ENCODE assay signal across 8 cellular contexts in genomic region chr2:112481528-112482228, GRCh38. TPM values are rescaled to one million over a fixed set of nuclear protein-coding genes. Genes with fewer than 3 reads are reported as not detected.
DNase-seq lines count a peak whose midpoint lies in the region; ATAC-seq and TF ChIP-seq lines count a peak whose summit lies in the region.

Gene TTL, plus strand, starts transcription at chr2:112482156. Its CDS starts 189 bp downstream, at chr2:112482345.

- peak within 1 kb of the TSS; percentile 96 for H3K4me3 ChIP-seq in OCI-LY3 (ENCODE audit: low read length)
- H3K4me3 ChIP-seq in epithelial cell of proximal tubule (ENCODE audit: low read depth, low read length) = peak within 1 kb of the TSS; percentile 90
- H3K4me3 ChIP-seq in mucosa of rectum (ENCODE audit: low read length in 2 of 2) = peak within 1 kb of the TSS; percentile 84 to 87

- intact Hi-C loops in CD4-positive, alpha-beta T cell (cut with DNase I, micrococcal nuclease) = loop anchor here (1.0 to 5.0 kb wide), 9 partner anchors 59 to 1411 kb away; partner anchors contain the start of genes ACTR3 (in 1 of the 2), ANAPC1 (in 1 of the 2), CHCHD5 (in 1 of the 2) and POLR1B (in 1 of the 2)

- peak; percentile 44 to 84 (median 68) for DNase-seq in CD4-positive, alpha-beta T cell
- DNase-seq in activated T-cell treated with anti-CD3 and anti-CD28 coated beads, Interleukin-2, amount 50 U/mL, for 1 hour = peak; percentile 85
- no peak for DNase-seq in epithelial cell of proximal tubule (ENCODE audit: low read depth)
- peak; percentile 41 to 60 for DNase-seq in stimulated activated CD8-positive, alpha-beta memory T cell treated with anti-CD3 and anti-CD28 coated beads, Interleukin-4, amount 100 ng/mL, for 4 hours (ENCODE audit: low read depth in 2 of 2, low spot score in 1 of 2)

- H3K9ac ChIP-seq in OCI-LY3 (ENCODE audit: low read length) = peak within 1 kb of the TSS; percentile 94
- peak within 1 kb of the TSS; percentile 76 to 80 for H3K9ac ChIP-seq in mucosa of rectum (ENCODE audit: low read depth in 1 of 2, low read length in 2 of 2)

- peaks cover 5% of the 10 kb centered on the region for H3K36me3 ChIP-seq in OCI-LY3 (replicated peaks; ENCODE audit: low read depth, low read length)
- H3K36me3 ChIP-seq in mucosa of rectum (ENCODE audit: control insufficient read depth in 2 of 2, insufficient read depth in 2 of 2, low read length in 2 of 2) = no peaks in the 10 kb centered on the region

- peak within 1 kb of the TSS; percentile 94 for H3K4me3 Mint-ChIP-seq in CD4-positive, alpha-beta T cell

- peaks cover 19% of the 10 kb centered on the region for H3K79me2 ChIP-seq in OCI-LY3 (ENCODE audit: low read length)

- peaks cover 5% of the 10 kb centered on the region for H3K4me1 ChIP-seq in OCI-LY3 (ENCODE audit: low read length)
- H3K4me1 ChIP-seq in mucosa of rectum (ENCODE audit: control insufficient read depth in 2 of 2, insufficient read depth in 2 of 2, low read length in 2 of 2) = peaks cover 12 to 13% of the 10 kb centered on the region in 2 donors

- no peaks in the 10 kb centered on the region for H3K27me3 ChIP-seq in CD4-positive, alpha-beta T cell (ENCODE audit: control insufficient read depth, insufficient read depth, low read length)
- H3K27me3 ChIP-seq in OCI-LY3 (ENCODE audit: low read depth, low read length) (no peaks in the 10 kb centered on the region), mucosa of rectum (ENCODE audit: control insufficient read depth in 2 of 2, insufficient read depth in 2 of 2, low read length in 2 of 2) (peaks cover 0 to 3% of the 10 kb centered on the region in 2 donors)

- peak within 1 kb of the TSS; percentile 96 for H2AFZ ChIP-seq in OCI-LY3 (ENCODE audit: low read depth, low read length)

- no peak for TF ChIP-seq CTCF in CD4-positive, alpha-beta T cell (IDR thresholded peaks at IDR 0.05)
- no peak for TF ChIP-seq CTCF in OCI-LY3 (IDR thresholded peaks at IDR 0.05; ENCODE audit: low read depth, low read length)
- no peak for TF ChIP-seq CTCF in epithelial cell of proximal tubule (conservative IDR thresholded peaks at IDR 0.05; ENCODE audit: low read depth, low read length)

- ATAC-seq in CD4-positive, alpha-beta T cell (ENCODE audit: poor library complexity) = peak; percentile 74
- peak; percentile 68 for ATAC-seq in GM19351 (IDR thresholded peaks at IDR 0.05; ENCODE audit: unreplicated experiment)
- peak; percentile 64 for ATAC-seq in HG03520 (IDR thresholded peaks at IDR 0.05; ENCODE audit: unreplicated experiment)

- peaks cover 25% of the 10 kb centered on the region for H3K4me1 Mint-ChIP-seq in CD4-positive, alpha-beta T cell (ENCODE audit: low read depth)

- no peaks in the 10 kb centered on the region for H3K27me3 Mint-ChIP-seq in CD4-positive, alpha-beta T cell

- H3K9me3 ChIP-seq in CD4-positive, alpha-beta T cell (ENCODE audit: control insufficient read depth, low read length) = no peaks in the 10 kb centered on the region
- H3K9me3 ChIP-seq in OCI-LY3 (ENCODE audit: insufficient read depth, low read length) = no peaks in the 10 kb centered on the region
- H3K9me3 ChIP-seq in mucosa of rectum (ENCODE audit: control insufficient read depth in 2 of 2, low read length in 2 of 2) = no peaks in the 10 kb centered on the region

- H3K9me3 Mint-ChIP-seq in CD4-positive, alpha-beta T cell = no peaks in the 10 kb centered on the region

- H3K27ac ChIP-seq in CD4-positive, alpha-beta T cell (ENCODE audit: low read depth, low read length) = peak within 1 kb of the TSS; percentile 75
- H3K27ac ChIP-seq in OCI-LY3 (ENCODE audit: low read length) = peak within 1 kb of the TSS; percentile 85
- H3K27ac ChIP-seq in mucosa of rectum (ENCODE audit: low read depth in 2 of 2, low read length in 2 of 2) = peak within 1 kb of the TSS; percentile 78 to 87

- H3K4me2 ChIP-seq in OCI-LY3 (ENCODE audit: low read length) = peak within 1 kb of the TSS; percentile 99

- H4K20me1 ChIP-seq in OCI-LY3 (ENCODE audit: insufficient read depth, low read length) = no peaks in the 10 kb centered on the region

- CTCF ChIA-PET in CD4-positive, alpha-beta T cell (lab: Charles Lee) = interaction anchor here (0.6 to 2.7 kb wide), 12 partner anchors 9 to 171 kb away, joined by 3 to 24 read pairs (median 5); partner anchors contain the start of genes CHCHD5, POLR1B and RGPD8

- POLR2A ChIA-PET in CD4-positive, alpha-beta T cell (lab: Charles Lee) = interaction anchor here (0.6 to 1.2 kb wide), 3 partner anchors 20 to 164 kb away, joined by 4 read pairs; partner anchors contain the start of gene SLC20A1

- H3K27ac Mint-ChIP-seq in CD4-positive, alpha-beta T cell = peak within 1 kb of the TSS; percentile 85

- peaks cover 18% of the 10 kb centered on the region for H3K36me3 Mint-ChIP-seq in CD4-positive, alpha-beta T cell (ENCODE audit: low read depth)

RNA-seq across cellular contexts. Expression of gene TTL, which starts in this region (rescaled TPM):
- total RNA-seq in CD4-positive, alpha-beta T cell = 10 to 100 TPM in 1 of 2 experiments, 1 to 10 TPM in 1; 9.9 to 10.8 TPM
- total RNA-seq in epithelial cell of proximal tubule = 42.3 and 60.9 TPM in 2 replicates
